In genomic region chr7:80253653-80254052, GRCh38 we compare ENCODE assay signal across 16 cellular contexts.
A peak's percentile ranks its signal among the peaks of the same experiment; 100 is the strongest.
DNase-seq lines count a peak whose midpoint lies in the region; ATAC-seq and TF ChIP-seq lines count a peak whose summit lies in the region.
"Had no signal": no experiment of that assay in that cellular context is flagged by ENCODE, and none has a peak within 500 bp of the region (broad histone marks: within the 10 kb centered on the region; RNA-seq: fewer than 3 reads in every experiment).

No MANE protein-coding gene starts in this region.

- no peak for TF ChIP-seq CTCF in PC-3 (conservative IDR thresholded peaks at IDR 0.05; ENCODE audit: low read depth, low read length)
- TF ChIP-seq CTCF in astrocyte of the spinal cord (IDR thresholded peaks at IDR 0.05; ENCODE audit: low read depth, low read length) = no peak

- POLR2A ChIA-PET in PC-3 (lab: Charles Lee; ENCODE audit: unreplicated experiment) = no interaction called here

- in situ Hi-C loops in astrocyte of the spinal cord (cut with HindIII; ENCODE audit: low sequenced_read_pairs) = no loop called here

- ATAC-seq in PC-3 (peak; percentile 79), HG02763 (IDR thresholded peaks at IDR 0.05; ENCODE audit: unreplicated experiment) (no peak)
- ATAC-seq: CD8-positive, alpha-beta T cell had no signal

- peak overlapping the region; percentile 17; the same call in 1 of the 2 replicates for H3K9ac ChIP-seq in PC-3 (ENCODE audit: low read length)
- H3K9ac ChIP-seq: BLaER1 had no signal

- H3K27ac ChIP-seq in PC-3 (ENCODE audit: low read length) = peak overlapping the region; percentile 77
- H3K27ac ChIP-seq: 22Rv1, BLaER1 had no signal

- H4K20me1 ChIP-seq in PC-3 (ENCODE audit: low read length) = no peaks in the 10 kb centered on the region
- H4K20me1 ChIP-seq: BLaER1 had no signal

- H3K4me3 ChIP-seq in PC-3 (ENCODE audit: low read length) = no peak overlapping the region; the same call in 1 of the 2 replicates
- H3K4me3 ChIP-seq in astrocyte of the spinal cord (ENCODE audit: low read depth, low read length) = no peak overlapping the region
- H3K4me3 ChIP-seq: BLaER1, HAP-1 had no signal

- H3K36me3 ChIP-seq in PC-3 (ENCODE audit: low read depth, low read length) = no peaks in the 10 kb centered on the region
- H3K36me3 ChIP-seq: BLaER1, HAP-1 had no signal

- intact Hi-C loops in PC-3 (cut with micrococcal nuclease) = loop anchor here (1.0 kb wide), 1 partner anchor 25 kb away; no protein-coding TSS in a partner anchor

- no peaks in the 10 kb centered on the region for H3K9me3 ChIP-seq in PC-3 (ENCODE audit: low read length)
- H3K9me3 ChIP-seq: BLaER1, Caco-2, HAP-1 had no signal

- H3K27me3 ChIP-seq in PC-3 (ENCODE audit: low read length) = no peaks in the 10 kb centered on the region
- H3K27me3 ChIP-seq: BLaER1 had no signal

- H2AFZ ChIP-seq in PC-3 (ENCODE audit: low read length) = peak overlapping the region; percentile 14; the same call in 1 of the 2 replicates

- H3K4me2 ChIP-seq in PC-3 (ENCODE audit: low read length) = peak overlapping the region; percentile 63
- H3K4me2 ChIP-seq: BLaER1 had no signal

- BruUV-seq in PC-3 (replicated peaks; lab: Mats Ljungman, UMichigan) = no TSS peak

- H3K9me2 ChIP-seq in PC-3 (replicated peaks; ENCODE audit: low read length) = no peaks in the 10 kb centered on the region

- DNase-seq in EH (ENCODE audit: low read depth) = peak; percentile 41
- DNase-seq in PC-3 = peak; percentile 43
- DNase-seq in astrocyte of the spinal cord (ENCODE audit: low read depth, low spot score) = peak; percentile 42
- DNase-seq in iris pigment epithelial cell (ENCODE audit: low read depth) = peak; percentile 48
- no peak for DNase-seq in DMS79 (lab: John Stamatoyannopoulos, UW)
- no peak for DNase-seq in GM03348 (ENCODE audit: low spot score)
- DNase-seq: Caco-2; CD4-positive, CD25-positive, alpha-beta regulatory T cell; CD8-positive, alpha-beta T cell; DMS153; GF-D8; GOT3 had no signal

- no peaks in the 10 kb centered on the region for H3F3A ChIP-seq in PC-3 (ENCODE audit: low read length, unreplicated experiment)

- H3K79me2 ChIP-seq in PC-3 (ENCODE audit: low read length) = no peaks in the 10 kb centered on the region

- H3K4me1 ChIP-seq in PC-3 (ENCODE audit: insufficient read depth, low read length) = peaks cover 20% of the 10 kb centered on the region
- H3K4me1 ChIP-seq: BLaER1, Caco-2 had no signal

- CTCF ChIA-PET in PC-3 (lab: Charles Lee) = interaction anchor here (0.5 to 0.7 kb wide), 2 partner anchors 119 to 139 kb away, joined by 3 read pairs; no protein-coding TSS in a partner anchor

Comparison
In these comparisons a context has a peak if more than half of its experiments do, and no peak if none do; other contexts are left out.
1. DNase-seq: peak in EH (single experiment), PC-3 (single experiment), astrocyte of the spinal cord (single experiment) and iris pigment epithelial cell (single experiment); none in DMS79 (single experiment) and GM03348 (single experiment).